In genomic region chr10:93386496-93387369, GRCh38 we compare ENCODE assay signal across 1 cellular context.
TF ChIP-seq lines count a peak whose summit lies in the region.

No MANE protein-coding gene starts in this region.

TF ChIP-seq in WTC11, 78 proteins besides CTCF, POLR2A, EP300 and RAD21 (continued from another document):
- TF ChIP-seq ZNF425 (CRISPR knock-in tag; conservative IDR thresholded peaks at IDR 0.05), result no peak
- no peak for TF ChIP-seq FOXJ3 (CRISPR knock-in tag; IDR thresholded peaks at IDR 0.05; ENCODE audit: borderline replicate concordance)
- TF ChIP-seq IRF1 (CRISPR knock-in tag; IDR thresholded peaks at IDR 0.05), result no peak
- TF ChIP-seq USF1 (CRISPR knock-in tag; IDR thresholded peaks at IDR 0.05), result no peak
- TF ChIP-seq MXD4 (CRISPR knock-in tag; IDR thresholded peaks at IDR 0.05; ENCODE audit: borderline replicate concordance), result no peak
- no peak for TF ChIP-seq TP53 (CRISPR knock-in tag; IDR thresholded peaks at IDR 0.05)
